In the genomic region with DNA sequence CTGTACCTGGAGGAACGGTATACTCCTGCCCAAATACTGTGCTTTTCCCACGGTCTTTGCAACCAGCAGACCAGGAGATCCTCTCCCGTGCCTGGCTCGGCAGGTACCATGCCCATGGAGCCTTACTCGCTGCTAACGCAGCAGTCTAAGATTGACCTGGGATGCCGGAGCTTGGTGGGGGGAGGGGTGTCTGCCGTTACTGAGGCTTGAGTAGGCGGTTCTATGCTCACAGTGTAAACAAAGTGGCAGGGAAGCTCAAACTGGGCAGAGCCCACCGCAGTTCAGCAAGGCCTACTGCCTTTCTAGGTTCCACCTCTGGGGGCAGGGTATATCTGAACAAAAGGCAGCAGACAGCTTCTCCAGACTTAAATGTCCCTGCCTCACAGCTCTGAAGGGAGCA, we compare ENCODE assay signal across 25 cellular contexts.
"Had no signal": no experiment of that assay in that cellular context is flagged by ENCODE, and none has a peak within 500 bp of the region (broad histone marks: within the 10 kb centered on the region; RNA-seq: fewer than 3 reads in every experiment).

No MANE protein-coding gene starts in this region.

- H3K4me3 ChIP-seq: left ventricle myocardium inferior, lung, mucosa of descending colon, ovary, right atrium auricular region, right lobe of liver, smooth muscle cell, tibial nerve, uterus had no signal

- H3K27ac ChIP-seq: left ventricle myocardium inferior, ovary, right atrium auricular region, right lobe of liver, tibial nerve, uterus had no signal

- ATAC-seq: mucosa of descending colon; naive thymus-derived CD4-positive, alpha-beta T cell; natural killer cell treated with Interleukin-12 subunit alpha and Interleukin-12 subunit beta and Interleukin-15 and Interleukin-18, amount 100 ng/mL, for 72 hours; right lobe of liver; stimulated activated memory B cell treated with anti-CD40 and anti-IgM and Interleukin-4, amounts not matched to agents 10 μg/mL and 1 μg/mL and 100 μg/mL, for 72 hours; stimulated activated naive CD8-positive, alpha-beta T cell treated with anti-CD3 and anti-CD28 coated beads, Interleukin-15, amount 100 ng/mL, for 72 hours had no signal

- H3K4me3 Mint-ChIP-seq: immature natural killer cell; memory B cell; naive thymus-derived CD4-positive, alpha-beta T cell; natural killer cell treated with Interleukin-12 subunit alpha and Interleukin-12 subunit beta and Interleukin-15 and Interleukin-18, amount 100 ng/mL, for 72 hours; stimulated activated memory B cell treated with anti-CD40 and anti-IgM and Interleukin-4, amounts not matched to agents 10 μg/mL and 1 μg/mL and 100 μg/mL, for 72 hours; stimulated activated naive CD8-positive, alpha-beta T cell treated with anti-CD3 and anti-CD28 coated beads, Interleukin-15, amount 100 ng/mL, for 72 hours; type B pancreatic cell had no signal

- H3K27ac Mint-ChIP-seq: immature natural killer cell; memory B cell; naive thymus-derived CD4-positive, alpha-beta T cell; natural killer cell treated with Interleukin-12 subunit alpha and Interleukin-12 subunit beta and Interleukin-15 and Interleukin-18, amount 100 ng/mL, for 72 hours; stimulated activated memory B cell treated with anti-CD40 and anti-IgM and Interleukin-4, amounts not matched to agents 10 μg/mL and 1 μg/mL and 100 μg/mL, for 72 hours; stimulated activated naive CD8-positive, alpha-beta T cell treated with anti-CD3 and anti-CD28 coated beads, Interleukin-15, amount 100 ng/mL, for 72 hours; type B pancreatic cell had no signal

- H3K9me3 ChIP-seq: mucosa of descending colon, ovary, right atrium auricular region, right lobe of liver, uterus had no signal

- H3K4me1 ChIP-seq: left ventricle myocardium inferior, right atrium auricular region, right lobe of liver, tibial nerve, uterus had no signal

- H3K9me3 Mint-ChIP-seq: natural killer cell treated with Interleukin-12 subunit alpha and Interleukin-12 subunit beta and Interleukin-15 and Interleukin-18, amount 100 ng/mL, for 72 hours had no signal

- H3K36me3 ChIP-seq: ovary, right atrium auricular region, right lobe of liver, uterus had no signal

- H3K27me3 ChIP-seq: ovary, right atrium auricular region, right lobe of liver, tibial nerve, uterus had no signal

- H3K27me3 Mint-ChIP-seq: memory B cell; naive thymus-derived CD4-positive, alpha-beta T cell; natural killer cell treated with Interleukin-12 subunit alpha and Interleukin-12 subunit beta and Interleukin-15 and Interleukin-18, amount 100 ng/mL, for 72 hours; progenitor cell of endocrine pancreas; stimulated activated memory B cell treated with anti-CD40 and anti-IgM and Interleukin-4, amounts not matched to agents 10 μg/mL and 1 μg/mL and 100 μg/mL, for 72 hours; stimulated activated naive CD8-positive, alpha-beta T cell treated with anti-CD3 and anti-CD28 coated beads, Interleukin-15, amount 100 ng/mL, for 72 hours; type B pancreatic cell had no signal

- H3K4me2 ChIP-seq: smooth muscle cell had no signal

- DNase-seq: hippocampal formation; immature natural killer cell; left ventricle myocardium inferior; midbrain; mucosa of descending colon; naive thymus-derived CD4-positive, alpha-beta T cell; ovary; right lobe of liver; stimulated activated CD4-positive, alpha-beta T cell treated with anti-CD3 and anti-CD28 coated beads, Interleukin-1b, Interleukin-23, amount 100 ng/mL, for 48 hours; stimulated activated CD4-positive, alpha-beta T cell treated with anti-CD3 and anti-CD28 coated beads, Interleukin-2, amount 100 ng/mL, for 48 hours; stimulated activated CD4-positive, alpha-beta T cell treated with anti-CD3 and anti-CD28 coated beads, Interleukin-4, amount 100 ng/mL, for 4 hours; stimulated activated CD8-positive, alpha-beta memory T cell treated with anti-CD3 and anti-CD28 coated beads, Interleukin-4, amount 100 ng/mL, for 48 hours; stimulated activated naive CD4-positive, alpha-beta T cell treated with Interleukin-2 at 50 U/mL for 16 hours; stimulated activated naive CD8-positive, alpha-beta T cell treated with anti-CD3 and anti-CD28 coated beads, Interleukin-15, amount 100 ng/mL, for 72 hours; substantia nigra; uterus had no signal
